Comparison of ENCODE assay signal across 13 cellular contexts in the genomic region with DNA sequence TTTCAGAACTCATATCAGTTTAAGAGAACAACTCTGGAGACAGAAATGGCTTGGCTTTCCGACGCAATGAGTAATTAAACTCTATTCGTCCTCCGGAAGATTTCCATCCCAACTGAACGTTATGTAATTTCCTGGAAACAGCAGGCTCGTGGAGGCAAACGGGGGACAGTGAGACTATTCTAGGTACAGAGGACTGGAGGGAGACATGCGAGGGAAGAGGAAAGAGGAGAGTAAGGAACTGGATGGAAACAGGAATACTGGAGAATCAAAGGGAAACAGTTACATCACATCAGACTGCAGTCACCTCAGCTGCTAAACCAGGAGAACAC. TPM values are rescaled to one million over a fixed set of nuclear protein-coding genes. Genes with fewer than 3 reads are reported as not detected.
DNase-seq lines count a peak whose midpoint lies in the region; ATAC-seq and TF ChIP-seq lines count a peak whose summit lies in the region.
"Had no signal": no experiment of that assay in that cellular context is flagged by ENCODE, and none has a peak within 500 bp of the region (broad histone marks: within the 10 kb centered on the region; RNA-seq: fewer than 3 reads in every experiment).

No MANE protein-coding gene starts in this region.

- no peak overlapping the region for H3K4ac ChIP-seq in mesenchymal stem cell (ENCODE audit: low read depth in 1 of 2, low read length in 2 of 2)

- H3K27me3 ChIP-seq in HUES48 (ENCODE audit: control insufficient read depth, insufficient read depth, low read length) (no peaks in the 10 kb centered on the region), endodermal cell (ENCODE audit: control insufficient read depth, insufficient read depth, low read length, poor library complexity, severe bottlenecking) (no peaks in the 10 kb centered on the region), mesenchymal stem cell (ENCODE audit: control insufficient read depth in 1 of 2, insufficient read depth in 1 of 2, low read length in 2 of 2) (no peaks in the 10 kb centered on the region), stomach (no peaks in the 10 kb centered on the region), SJCRH30 (no peaks in the 10 kb centered on the region)

- H3K4me3 ChIP-seq in HUES48 (ENCODE audit: low read depth, low read length) (no peak overlapping the region), endodermal cell (ENCODE audit: low read length) (no peak overlapping the region), mesenchymal stem cell (ENCODE audit: insufficient read depth in 1 of 2, low read depth in 1 of 2, low read length in 2 of 2) (peak overlapping the region in 1 of 2 experiments; percentile 38), stomach (no peak overlapping the region), SJCRH30 (no peak overlapping the region)
- H3K4me3 ChIP-seq: PC-9 had no signal

- H3K4me3 Mint-ChIP-seq in endodermal cell = no peak overlapping the region

- intact Hi-C loops in stomach (cut with DNase I; ENCODE audit: low total_unique reads) = no loop called here

- no peak overlapping the region for H3K23ac ChIP-seq in mesenchymal stem cell (ENCODE audit: low read length in 2 of 2)

- peaks cover 26% of the 10 kb centered on the region for H3K36me3 Mint-ChIP-seq in endodermal cell (ENCODE audit: low read depth)

- peak overlapping the region; percentile 32 for H3K27ac Mint-ChIP-seq in endodermal cell

- H3K36me3 ChIP-seq in HUES48 (ENCODE audit: control insufficient read depth, insufficient read depth, low read length) (peaks cover 25% of the 10 kb centered on the region), endodermal cell (ENCODE audit: control insufficient read depth, insufficient read depth, low read length) (peaks cover 59% of the 10 kb centered on the region), mesenchymal stem cell (ENCODE audit: control insufficient read depth in 1 of 2, insufficient read depth in 2 of 2, low read depth in 1 of 2, low read length in 2 of 2) (peaks cover 11 to 45% of the 10 kb centered on the region in 2 experiments), stomach (peaks cover 18 to 60% (median 32%) of the 10 kb centered on the region in 4 donors), SJCRH30 (no peaks in the 10 kb centered on the region)

- no peak for TF ChIP-seq EP300 in stomach (IDR thresholded peaks at IDR 0.05)

- no peak overlapping the region for H3K4me2 ChIP-seq in mesenchymal stem cell (ENCODE audit: low read length, poor library complexity, severe bottlenecking)
- H3K4me2 ChIP-seq: PC-9 had no signal

- H2BK5ac ChIP-seq in mesenchymal stem cell (ENCODE audit: low read depth, low read length, poor library complexity, severe bottlenecking) = no peak overlapping the region

- no peak overlapping the region for H4K8ac ChIP-seq in mesenchymal stem cell (ENCODE audit: low read length)

- H3K9ac ChIP-seq in HUES48 (ENCODE audit: low read depth, low read length) (no peak overlapping the region), endodermal cell (ENCODE audit: extremely low read depth, low read length, poor library complexity, severe bottlenecking) (no peak overlapping the region), mesenchymal stem cell (ENCODE audit: low read length) (peak overlapping the region; percentile 98)

- H3K9me3 ChIP-seq in HUES48 (ENCODE audit: control insufficient read depth, insufficient read depth, low read length) (no peaks in the 10 kb centered on the region), endodermal cell (ENCODE audit: control insufficient read depth, low read length) (no peaks in the 10 kb centered on the region), mesenchymal stem cell (ENCODE audit: control insufficient read depth, low read length) (no peaks in the 10 kb centered on the region), stomach (no peaks in the 10 kb centered on the region), SJCRH30 (replicated peaks) (no peaks in the 10 kb centered on the region)

- no peak overlapping the region for H2BK15ac ChIP-seq in mesenchymal stem cell (ENCODE audit: low read depth, poor library complexity, severe bottlenecking)

- H3K14ac ChIP-seq in mesenchymal stem cell (ENCODE audit: low read length in 2 of 2) = no peak overlapping the region

- no peak for ATAC-seq in GM21423 (IDR thresholded peaks at IDR 0.05; ENCODE audit: unreplicated experiment)

- peak overlapping the region; percentile 48 for H3K27ac ChIP-seq in HUES48 (ENCODE audit: low read depth, low read length)
- H3K27ac ChIP-seq in endodermal cell (ENCODE audit: low read depth, low read length) = no peak overlapping the region
- no peak overlapping the region for H3K27ac ChIP-seq in mesenchymal stem cell (ENCODE audit: low read length, poor library complexity, severe bottlenecking)
- peak overlapping the region; percentile 34 to 93 (median 90) for H3K27ac ChIP-seq in stomach
- no peak overlapping the region for H3K27ac ChIP-seq in SJCRH30
- H3K27ac ChIP-seq: VCaP had no signal

- H3K18ac ChIP-seq in mesenchymal stem cell (ENCODE audit: low read depth in 1 of 2, low read length in 2 of 2) = no peak overlapping the region

- TF ChIP-seq CTCF in endodermal cell (conservative IDR thresholded peaks at IDR 0.05) (no peak), stomach (IDR thresholded peaks at IDR 0.05) (no peak)

- peaks cover 6% of the 10 kb centered on the region for H3K79me1 ChIP-seq in mesenchymal stem cell (replicated peaks; ENCODE audit: low read length, poor library complexity, severe bottlenecking)

- no peak overlapping the region for H4K91ac ChIP-seq in mesenchymal stem cell (ENCODE audit: low read length)

- peaks cover 31% of the 10 kb centered on the region for H3K4me1 Mint-ChIP-seq in endodermal cell

- H2BK12ac ChIP-seq in mesenchymal stem cell (ENCODE audit: low read length in 2 of 2) = no peak overlapping the region

- H2AK5ac ChIP-seq in mesenchymal stem cell (ENCODE audit: low read length, severe bottlenecking) = peak overlapping the region; percentile 93

- no peak for TF ChIP-seq POLR2A in stomach (IDR thresholded peaks at IDR 0.05)

- no peaks in the 10 kb centered on the region for H3K9me3 Mint-ChIP-seq in endodermal cell

- H2BK120ac ChIP-seq in mesenchymal stem cell (ENCODE audit: low read depth, low read length) = no peak overlapping the region

- H2AFZ ChIP-seq in mesenchymal stem cell (ENCODE audit: low read depth, low read length) = no peak overlapping the region
- H2AFZ ChIP-seq: PC-9 had no signal

- WGBS in endodermal cell (ENCODE audit: insufficient coverage in 1 of 2, insufficient read length in 1 of 2), 2 experiments = 97 to 98% methylated on average over 7 to 8 of the region's 8 CpGs
- WGBS in mesenchymal stem cell = 94% methylated on average over 8 of the region's 8 CpGs
- WGBS in stomach, 5 donors = 45 to 72% (median 57%) methylated on average over 8 of the region's 8 CpGs

- H3K4me1 ChIP-seq in HUES48 (ENCODE audit: control insufficient read depth, insufficient read depth, low read length) = 0 out of 2 replicates have a peak, but pooled peaks cover 5% of the 10 kb centered on the region
- H3K4me1 ChIP-seq in endodermal cell (ENCODE audit: control insufficient read depth, insufficient read depth, low read length) = peaks cover 14% of the 10 kb centered on the region
- H3K4me1 ChIP-seq in mesenchymal stem cell (ENCODE audit: control insufficient read depth, insufficient read depth, low read depth, low read length) = peaks cover 41% of the 10 kb centered on the region
- H3K4me1 ChIP-seq in stomach = peaks cover 27 to 63% (median 56%) of the 10 kb centered on the region in 4 donors
- peaks cover 19% of the 10 kb centered on the region for H3K4me1 ChIP-seq in SJCRH30

- no peaks in the 10 kb centered on the region for H3K27me3 Mint-ChIP-seq in endodermal cell (ENCODE audit: insufficient read depth)

- peak; percentile 20 for DNase-seq in endodermal cell
- no peak for DNase-seq in mesenchymal stem cell
- no peak for DNase-seq in stomach
- no peak for DNase-seq in SJCRH30
- no peak for DNase-seq in HuH-7.5 (ENCODE audit: low spot score)
- no peak for DNase-seq in dedifferentiated amniotic fluid mesenchymal stem cell (ENCODE audit: extremely low spot score)
- DNase-seq: activated naive CD4-positive, alpha-beta T cell treated with Interleukin-2 at 50 U/mL for 16 hours; foreskin melanocyte; NCI-H1436 treated with DMSO at 0.1 percent for 48 hours; PC-9 had no signal

RNA-seq across cellular contexts. Expression of a gene that starts 28.3 kb away (rescaled TPM):
- 10 to 100 TPM; 70.0 to 89.7 TPM for total RNA-seq in endodermal cell
- 36.8 TPM for polyA plus RNA-seq in endodermal cell (2013, experiment 1 of 2)
- polyA plus RNA-seq in endodermal cell (2013, experiment 2 of 2) = 37.3 TPM
- polyA plus RNA-seq in mesenchymal stem cell (2013, experiment 1 of 2) = 14.9 TPM
- 14.7 TPM for polyA plus RNA-seq in mesenchymal stem cell (2013, experiment 2 of 2)
- total RNA-seq in stomach = 10 to 100 TPM in 4 of 5 donors, 1 to 10 TPM in 1; 5.5 to 71.2 (median 41.1) TPM
- 10 to 100 TPM in 2 of 3 donors, 1 to 10 TPM in 1; 9.6 to 15.3 (median 13.3) TPM for polyA plus RNA-seq in stomach
- 29.8 and 35.4 TPM in 2 replicates for total RNA-seq in SJCRH30 (2014; rRNA removed; shearing (Covaris generic))

Comparison
In these comparisons a context has a peak if more than half of its experiments do, and no peak if none do; other contexts are left out.
1. H3K27ac ChIP-seq: peak in HUES48 (single experiment) and stomach (5 of 5); none in endodermal cell (single experiment), mesenchymal stem cell (single experiment) and SJCRH30 (single experiment).